Comparison of ENCODE assay signal across 8 cellular contexts in the genomic region with DNA sequence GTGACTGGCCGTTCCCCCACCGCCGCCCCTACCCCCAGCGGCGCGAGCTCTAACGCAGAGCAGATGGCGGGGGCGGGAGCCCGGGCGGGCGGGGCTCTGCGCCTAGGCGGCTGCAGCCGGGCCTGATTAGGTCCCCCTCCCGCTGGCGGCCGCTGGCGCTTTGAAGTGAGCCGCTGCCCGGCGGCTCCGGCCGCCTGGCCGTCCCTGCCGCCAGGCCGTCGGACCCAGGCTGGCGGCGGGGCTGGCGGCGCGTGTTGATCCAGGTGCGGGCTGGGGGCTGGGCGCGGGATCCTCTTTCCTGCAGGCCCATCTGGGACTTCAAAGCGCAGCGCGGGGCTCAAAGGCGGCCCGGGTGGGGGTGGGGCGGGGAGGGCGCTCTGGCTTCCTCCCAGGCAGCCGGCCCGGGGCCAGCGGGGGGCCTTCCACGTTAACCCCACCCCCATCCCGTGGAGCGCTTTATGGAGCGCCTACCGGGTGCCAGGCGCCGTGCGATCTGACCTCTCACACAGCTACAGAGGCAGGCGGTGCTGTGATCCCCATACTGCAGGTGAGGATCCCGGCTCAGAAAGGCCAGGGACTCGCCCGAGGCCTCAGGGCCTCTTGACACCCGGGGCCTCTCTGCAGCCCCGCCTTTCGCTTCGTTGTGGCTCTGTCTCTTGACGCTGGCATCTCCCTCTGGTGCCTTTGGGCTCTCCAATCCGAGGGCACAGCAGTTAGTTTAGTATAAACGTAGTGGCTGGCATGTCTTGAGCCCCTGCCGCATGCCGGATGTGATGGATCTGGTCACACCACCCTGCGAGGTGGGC.
A peak's percentile ranks its signal among the peaks of the same experiment; 100 is the strongest.
DNase-seq lines count a peak whose midpoint lies in the region; ATAC-seq and TF ChIP-seq lines count a peak whose summit lies in the region.

No MANE protein-coding gene starts in this region.

- H3K27ac ChIP-seq in CD4-positive, alpha-beta T cell (ENCODE audit: low read depth, low read length) = no peak overlapping the region

- peaks cover 23% of the 10 kb centered on the region for H3K27me3 Mint-ChIP-seq in CD4-positive, alpha-beta T cell
- H3K27me3 Mint-ChIP-seq in activated CD8-positive, alpha-beta T cell treated with anti-CD3 and anti-CD28 coated beads, Interleukin-2, amount 10 ng/mL, durations not matched to agents 7 days and 5 days (ENCODE audit: low read depth) = peaks cover 42% of the 10 kb centered on the region
- peaks cover 10 to 24% (median 12%) of the 10 kb centered on the region in 3 donors for H3K27me3 Mint-ChIP-seq in immature natural killer cell (ENCODE audit: low read depth in 3 of 3)
- peaks cover 29% of the 10 kb centered on the region for H3K27me3 Mint-ChIP-seq in stimulated activated naive CD8-positive, alpha-beta T cell treated with anti-CD3 and anti-CD28 coated beads, Interleukin-15, Interleukin-2, amounts not matched to agents 100 ng/mL and 50 ng/mL, for 24 hours

- DNase-seq in CD4-positive, alpha-beta T cell = no peak
- DNase-seq in HEK293T (ENCODE audit: extremely low spot score) (peak; percentile 54), immature natural killer cell (no peak), OCI-M1 (lab: John Stamatoyannopoulos, UW) (no peak)
- no peak for DNase-seq in activated CD8-positive, alpha-beta T cell treated with anti-CD3 and anti-CD28 coated beads, Interleukin-2, amount 10 ng/mL, durations not matched to agents 7 days and 5 days

- H3K9me3 Mint-ChIP-seq in CD4-positive, alpha-beta T cell = no peaks in the 10 kb centered on the region
- H3K9me3 Mint-ChIP-seq in activated CD8-positive, alpha-beta T cell treated with anti-CD3 and anti-CD28 coated beads, Interleukin-2, amount 10 ng/mL, durations not matched to agents 7 days and 5 days (ENCODE audit: insufficient read depth) = no peaks in the 10 kb centered on the region
- no peaks in the 10 kb centered on the region for H3K9me3 Mint-ChIP-seq in immature natural killer cell
- no peaks in the 10 kb centered on the region for H3K9me3 Mint-ChIP-seq in stimulated activated naive CD8-positive, alpha-beta T cell treated with anti-CD3 and anti-CD28 coated beads, Interleukin-15, Interleukin-2, amounts not matched to agents 100 ng/mL and 50 ng/mL, for 24 hours

- peak; percentile 43 for ATAC-seq in CD4-positive, alpha-beta T cell (ENCODE audit: poor library complexity)
- peak; percentile 23 for ATAC-seq in activated CD8-positive, alpha-beta T cell treated with anti-CD3 and anti-CD28 coated beads, Interleukin-2, amount 10 ng/mL, durations not matched to agents 7 days and 5 days
- no peak for ATAC-seq in GM18907 (IDR thresholded peaks at IDR 0.05; ENCODE audit: unreplicated experiment)
- no peak for ATAC-seq in HG03565 (IDR thresholded peaks at IDR 0.05; ENCODE audit: unreplicated experiment)

- H3K4me1 Mint-ChIP-seq in CD4-positive, alpha-beta T cell (ENCODE audit: low read depth) = no peaks in the 10 kb centered on the region
- H3K4me1 Mint-ChIP-seq in activated CD8-positive, alpha-beta T cell treated with anti-CD3 and anti-CD28 coated beads, Interleukin-2, amount 10 ng/mL, durations not matched to agents 7 days and 5 days (ENCODE audit: low read depth) = peaks cover 6% of the 10 kb centered on the region
- H3K4me1 Mint-ChIP-seq in immature natural killer cell = peaks cover 4 to 6% of the 10 kb centered on the region in 2 donors
- H3K4me1 Mint-ChIP-seq in stimulated activated naive CD8-positive, alpha-beta T cell treated with anti-CD3 and anti-CD28 coated beads, Interleukin-15, Interleukin-2, amounts not matched to agents 100 ng/mL and 50 ng/mL, for 24 hours (ENCODE audit: low read depth) = peaks cover 12% of the 10 kb centered on the region

- H3K36me3 Mint-ChIP-seq in CD4-positive, alpha-beta T cell (ENCODE audit: low read depth) = no peaks in the 10 kb centered on the region
- H3K36me3 Mint-ChIP-seq in activated CD8-positive, alpha-beta T cell treated with anti-CD3 and anti-CD28 coated beads, Interleukin-2, amount 10 ng/mL, durations not matched to agents 7 days and 5 days (ENCODE audit: low read depth) = no peaks in the 10 kb centered on the region
- peaks cover 0 to 3% (median 0%) of the 10 kb centered on the region in 3 donors for H3K36me3 Mint-ChIP-seq in immature natural killer cell
- H3K36me3 Mint-ChIP-seq in stimulated activated naive CD8-positive, alpha-beta T cell treated with anti-CD3 and anti-CD28 coated beads, Interleukin-15, Interleukin-2, amounts not matched to agents 100 ng/mL and 50 ng/mL, for 24 hours (ENCODE audit: low read depth) = no peaks in the 10 kb centered on the region

- TF ChIP-seq CTCF in CD4-positive, alpha-beta T cell (IDR thresholded peaks at IDR 0.05) = no peak

- no peaks in the 10 kb centered on the region for H3K9me3 ChIP-seq in CD4-positive, alpha-beta T cell (ENCODE audit: control insufficient read depth, low read length)

- no peak overlapping the region for H3K27ac Mint-ChIP-seq in CD4-positive, alpha-beta T cell
- no peak overlapping the region for H3K27ac Mint-ChIP-seq in activated CD8-positive, alpha-beta T cell treated with anti-CD3 and anti-CD28 coated beads, Interleukin-2, amount 10 ng/mL, durations not matched to agents 7 days and 5 days
- no peak overlapping the region for H3K27ac Mint-ChIP-seq in immature natural killer cell
- H3K27ac Mint-ChIP-seq in stimulated activated naive CD8-positive, alpha-beta T cell treated with anti-CD3 and anti-CD28 coated beads, Interleukin-15, Interleukin-2, amounts not matched to agents 100 ng/mL and 50 ng/mL, for 24 hours = no peak overlapping the region

- peaks cover 17% of the 10 kb centered on the region for H3K27me3 ChIP-seq in CD4-positive, alpha-beta T cell (ENCODE audit: control insufficient read depth, insufficient read depth, low read length)

- intact Hi-C loops in CD4-positive, alpha-beta T cell (cut with DNase I, micrococcal nuclease) = no loop called here

- H3K4me3 Mint-ChIP-seq in CD4-positive, alpha-beta T cell = peak overlapping the region; percentile 69
- H3K4me3 Mint-ChIP-seq in activated CD8-positive, alpha-beta T cell treated with anti-CD3 and anti-CD28 coated beads, Interleukin-2, amount 10 ng/mL, durations not matched to agents 7 days and 5 days = no peak overlapping the region
- H3K4me3 Mint-ChIP-seq in immature natural killer cell = peak overlapping the region; percentile 46 to 68 (median 50)
- H3K4me3 Mint-ChIP-seq in stimulated activated naive CD8-positive, alpha-beta T cell treated with anti-CD3 and anti-CD28 coated beads, Interleukin-15, Interleukin-2, amounts not matched to agents 100 ng/mL and 50 ng/mL, for 24 hours = peak overlapping the region; percentile 51

- POLR2A ChIA-PET in CD4-positive, alpha-beta T cell (lab: Charles Lee) = no interaction called here
- POLR2A ChIA-PET in HEK293T (lab: Yijun Ruan, JAX) = no interaction called here
- POLR2A ChIA-PET in activated CD8-positive, alpha-beta T cell treated with anti-CD3 and anti-CD28 coated beads, Interleukin-2, amount 10 ng/mL, durations not matched to agents 7 days and 5 days (lab: Charles Lee) = no interaction called here

- CTCF ChIA-PET in CD4-positive, alpha-beta T cell (lab: Charles Lee) = no interaction called here
- CTCF ChIA-PET in HEK293T (lab: Yijun Ruan, JAX) = interaction anchor here (0.6 kb wide), 1 partner anchor 258 kb away, joined by 3 read pairs; no protein-coding TSS in a partner anchor
- CTCF ChIA-PET in activated CD8-positive, alpha-beta T cell treated with anti-CD3 and anti-CD28 coated beads, Interleukin-2, amount 10 ng/mL, durations not matched to agents 7 days and 5 days (lab: Charles Lee) = no interaction called here

TF ChIP-seq in HEK293T, 16 proteins besides CTCF, POLR2A, EP300 and RAD21:
- TF ChIP-seq SUZ12 (IDR thresholded peaks at IDR 0.05) (no peak), TARDBP (IDR thresholded peaks at IDR 0.05) (no peak), BHLHE40 (IDR thresholded peaks at IDR 0.05; ENCODE audit: borderline replicate concordance) (no peak), ZNF384 (IDR thresholded peaks at IDR 0.05) (no peak), FOXA1 (IDR thresholded peaks at IDR 0.05) (no peak)

Comparison
In these comparisons a context has a peak if more than half of its experiments do, and no peak if none do; other contexts are left out.
1. ATAC-seq: peak in CD4-positive, alpha-beta T cell (single experiment) and activated CD8-positive, alpha-beta T cell treated with anti-CD3 and anti-CD28 coated beads, Interleukin-2, amount 10 ng/mL, durations not matched to agents 7 days and 5 days (single experiment); none in GM18907 (single experiment) and HG03565 (single experiment).